19 cellular contexts compared by ENCODE assay signal in genomic region chr7:90877201-90877600, GRCh38.
DNase-seq lines count a peak whose midpoint lies in the region; ATAC-seq and TF ChIP-seq lines count a peak whose summit lies in the region.
"Had no signal": no experiment of that assay in that cellular context is flagged by ENCODE, and none has a peak within 500 bp of the region (broad histone marks: within the 10 kb centered on the region; RNA-seq: fewer than 3 reads in every experiment).

No MANE protein-coding gene starts in this region.

- intact Hi-C loops in testis (cut with DNase I; ENCODE audit: low total_unique reads): no loop called here

- no peaks in the 10 kb centered on the region for H3K9me3 ChIP-seq in testis
- H3K9me3 ChIP-seq: esophagus squamous epithelium, suprapubic skin had no signal

- H3K36me3 ChIP-seq in testis (ENCODE audit: low read depth, missing control alignments): no peaks in the 10 kb centered on the region
- H3K36me3 ChIP-seq: esophagus squamous epithelium, suprapubic skin had no signal

- no peak for TF ChIP-seq POLR2A in testis (IDR thresholded peaks at IDR 0.05)

- H3K4me3 ChIP-seq in testis: no peak overlapping the region
- no peak overlapping the region for H3K4me3 ChIP-seq in coronary artery
- H3K4me3 ChIP-seq: esophagus squamous epithelium, hepatocyte, PC-9, suprapubic skin had no signal

- no peaks in the 10 kb centered on the region for H3K4me1 ChIP-seq in testis
- H3K4me1 ChIP-seq: esophagus squamous epithelium, suprapubic skin had no signal

- H3K27ac ChIP-seq in testis: no peak overlapping the region
- no peak overlapping the region for H3K27ac ChIP-seq in coronary artery
- H3K27ac ChIP-seq: esophagus squamous epithelium, hepatocyte, PC-9, suprapubic skin, VCaP had no signal

- H3K27me3 ChIP-seq in testis: no peaks in the 10 kb centered on the region
- H3K27me3 ChIP-seq: esophagus squamous epithelium, hepatocyte, suprapubic skin had no signal

- TF ChIP-seq CTCF in testis (IDR thresholded peaks at IDR 0.05): no peak
- TF ChIP-seq CTCF in coronary artery (IDR thresholded peaks at IDR 0.05): no peak

- ATAC-seq in GM18511 (IDR thresholded peaks at IDR 0.05; ENCODE audit: unreplicated experiment) (peak; percentile 94), GM21447 (IDR thresholded peaks at IDR 0.05; ENCODE audit: unreplicated experiment) (peak; percentile 69), HG02973 (IDR thresholded peaks at IDR 0.05; ENCODE audit: unreplicated experiment) (peak; percentile 96)
- ATAC-seq: left lobe of liver had no signal

- DNase-seq in RPMI8226 (peak; percentile 44), SKM-1 treated with dmso at 0.1 percent for 144 hours (lab: John Stamatoyannopoulos, UW; ENCODE audit: unreplicated experiment) (no peak), NCI-H82 (lab: John Stamatoyannopoulos, UW) (no peak), testis (no peak), coronary artery (ENCODE audit: low spot score) (no peak)
- DNase-seq: activated gamma-delta T cell, dermis blood vessel endothelial cell, esophagus squamous epithelium, Karpas-422, NCI-H510A treated with DMSO at 0.1 percent for 48 hours, PC-9, posterior cingulate gyrus had no signal

- 44 to 48% methylated on average over 2 of the region's 2 CpGs for WGBS in testis, 2 donors
